1 cellular context compared by ENCODE assay signal in the genomic region with DNA sequence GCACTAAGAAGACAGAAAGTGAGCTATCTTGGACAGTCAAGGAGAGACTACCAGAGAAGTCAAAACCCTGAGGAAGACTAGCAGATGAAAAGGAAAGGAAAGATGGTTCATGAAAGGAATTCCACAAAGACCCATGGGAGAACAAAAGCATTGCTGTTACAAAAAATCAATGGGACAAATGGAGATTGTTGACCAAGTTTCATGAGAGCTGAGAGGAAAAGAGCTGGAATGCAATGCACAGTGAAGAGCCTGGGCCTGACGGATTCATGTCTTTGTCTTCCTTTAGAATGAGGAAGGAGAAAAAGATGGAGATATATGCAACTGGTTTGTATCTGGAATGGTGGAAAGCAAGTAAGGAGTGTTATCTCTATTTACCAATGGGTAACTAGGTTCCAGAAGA.
TF ChIP-seq lines count a peak whose summit lies in the region.

No MANE protein-coding gene starts in this region.

TF ChIP-seq in PFSK-1, 5 proteins besides CTCF, POLR2A, EP300 and RAD21 (continued from another document):
- TF ChIP-seq, protein P1, sequence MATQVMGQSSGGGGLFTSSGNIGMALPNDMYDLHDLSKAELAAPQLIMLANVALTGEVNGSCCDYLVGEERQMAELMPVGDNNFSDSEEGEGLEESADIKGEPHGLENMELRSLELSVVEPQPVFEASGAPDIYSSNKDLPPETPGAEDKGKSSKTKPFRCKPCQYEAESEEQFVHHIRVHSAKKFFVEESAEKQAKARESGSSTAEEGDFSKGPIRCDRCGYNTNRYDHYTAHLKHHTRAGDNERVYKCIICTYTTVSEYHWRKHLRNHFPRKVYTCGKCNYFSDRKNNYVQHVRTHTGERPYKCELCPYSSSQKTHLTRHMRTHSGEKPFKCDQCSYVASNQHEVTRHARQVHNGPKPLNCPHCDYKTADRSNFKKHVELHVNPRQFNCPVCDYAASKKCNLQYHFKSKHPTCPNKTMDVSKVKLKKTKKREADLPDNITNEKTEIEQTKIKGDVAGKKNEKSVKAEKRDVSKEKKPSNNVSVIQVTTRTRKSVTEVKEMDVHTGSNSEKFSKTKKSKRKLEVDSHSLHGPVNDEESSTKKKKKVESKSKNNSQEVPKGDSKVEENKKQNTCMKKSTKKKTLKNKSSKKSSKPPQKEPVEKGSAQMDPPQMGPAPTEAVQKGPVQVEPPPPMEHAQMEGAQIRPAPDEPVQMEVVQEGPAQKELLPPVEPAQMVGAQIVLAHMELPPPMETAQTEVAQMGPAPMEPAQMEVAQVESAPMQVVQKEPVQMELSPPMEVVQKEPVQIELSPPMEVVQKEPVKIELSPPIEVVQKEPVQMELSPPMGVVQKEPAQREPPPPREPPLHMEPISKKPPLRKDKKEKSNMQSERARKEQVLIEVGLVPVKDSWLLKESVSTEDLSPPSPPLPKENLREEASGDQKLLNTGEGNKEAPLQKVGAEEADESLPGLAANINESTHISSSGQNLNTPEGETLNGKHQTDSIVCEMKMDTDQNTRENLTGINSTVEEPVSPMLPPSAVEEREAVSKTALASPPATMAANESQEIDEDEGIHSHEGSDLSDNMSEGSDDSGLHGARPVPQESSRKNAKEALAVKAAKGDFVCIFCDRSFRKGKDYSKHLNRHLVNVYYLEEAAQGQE (IDR thresholded peaks at IDR 0.05; ENCODE audit: insufficient read depth in 1 of 2, low read depth in 2 of 2, low read length in 2 of 2) = no peak
- TF ChIP-seq TAF1 (IDR thresholded peaks at IDR 0.05; ENCODE audit: borderline replicate concordance, insufficient read depth, low read length) = no peak
TF ChIP-seq in PFSK-1: peak in this region for 1.
